ENCODE assay signal across 9 cellular contexts in the genomic region with DNA sequence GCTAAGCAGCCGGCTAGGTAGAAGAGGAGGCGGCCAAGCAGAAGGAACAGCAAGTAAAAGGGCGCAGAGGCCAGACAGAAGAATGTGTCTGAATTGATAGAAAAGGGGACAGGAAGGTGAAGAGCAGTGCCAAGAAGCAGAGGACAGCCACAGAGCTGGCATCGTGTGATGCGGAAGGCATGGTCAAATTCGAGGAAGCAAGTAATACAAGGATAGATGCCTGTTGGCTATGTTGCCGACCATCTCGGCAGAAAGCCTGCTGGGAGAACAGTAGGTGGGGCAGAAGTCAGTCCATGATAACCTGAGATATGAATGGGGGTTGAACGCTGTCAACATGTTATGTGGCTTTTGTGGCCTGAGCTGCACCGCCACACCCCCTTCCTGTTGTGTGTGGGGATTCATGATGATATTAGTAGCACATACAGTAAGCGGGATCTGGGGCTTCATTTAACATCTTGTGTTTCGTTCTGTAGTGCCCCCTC. TPM values are rescaled to one million over a fixed set of nuclear protein-coding genes. Genes with fewer than 3 reads are reported as not detected.
DNase-seq lines count a peak whose midpoint lies in the region; ATAC-seq and TF ChIP-seq lines count a peak whose summit lies in the region.
"Had no signal": no experiment of that assay in that cellular context is flagged by ENCODE, and none has a peak within 500 bp of the region (broad histone marks: within the 10 kb centered on the region; RNA-seq: fewer than 3 reads in every experiment).

No MANE protein-coding gene starts in this region.

- H3K4me1 ChIP-seq in mucosa of descending colon (ENCODE audit: low read depth), result no peaks in the 10 kb centered on the region
- no peaks in the 10 kb centered on the region for H3K4me1 ChIP-seq in gastroesophageal sphincter

- H3K27me3 ChIP-seq in gastroesophageal sphincter, result peaks cover 19% of the 10 kb centered on the region

- peaks cover 47% of the 10 kb centered on the region for H3K4me1 Mint-ChIP-seq in CD14-positive monocyte
- H3K4me1 Mint-ChIP-seq in activated CD4-positive, alpha-beta memory T cell treated with anti-CD3 and anti-CD28 coated beads, Interleukin-2, amount 10 ng/mL, durations not matched to agents 7 days and 5 days, result peaks cover 78% of the 10 kb centered on the region

- H3K9me3 ChIP-seq in mucosa of descending colon (no peaks in the 10 kb centered on the region), gastroesophageal sphincter (no peaks in the 10 kb centered on the region)

- 70 to 77% methylated on average over 12 of the region's 12 CpGs for WGBS in gastroesophageal sphincter (ENCODE audit: low coverage in 1 of 2), 2 donors

- intact Hi-C loops in CD14-positive monocyte (cut with micrococcal nuclease) (loop anchor here in 1 of 2 donors (5.0 kb wide), 1 partner anchor 601 kb away; no protein-coding TSS in a partner anchor), mucosa of descending colon (cut with DNase I, micrococcal nuclease) (no loop called here)

- H3K27ac Mint-ChIP-seq in CD14-positive monocyte, result peak overlapping the region in 2 of 7 donors; percentile 24 to 32
- peak overlapping the region; percentile 92 for H3K27ac Mint-ChIP-seq in activated CD4-positive, alpha-beta memory T cell treated with anti-CD3 and anti-CD28 coated beads, Interleukin-2, amount 10 ng/mL, durations not matched to agents 7 days and 5 days

- TF ChIP-seq CTCF in CD14-positive monocyte (IDR thresholded peaks at IDR 0.05), result no peak
- TF ChIP-seq CTCF in mucosa of descending colon (IDR thresholded peaks at IDR 0.05), result no peak
- TF ChIP-seq CTCF in gastroesophageal sphincter (IDR thresholded peaks at IDR 0.05), result no peak

- TF ChIP-seq POLR2A in gastroesophageal sphincter (IDR thresholded peaks at IDR 0.05), result no peak

- H3K4me3 ChIP-seq in mucosa of descending colon, result no peak overlapping the region
- no peak overlapping the region for H3K4me3 ChIP-seq in gastroesophageal sphincter

- H3K9me3 Mint-ChIP-seq in CD14-positive monocyte, result peaks cover 0 to 6% (median 3%) of the 10 kb centered on the region in 7 donors
- no peaks in the 10 kb centered on the region for H3K9me3 Mint-ChIP-seq in activated CD4-positive, alpha-beta memory T cell treated with anti-CD3 and anti-CD28 coated beads, Interleukin-2, amount 10 ng/mL, durations not matched to agents 7 days and 5 days

- POLR2A ChIA-PET in activated CD4-positive, alpha-beta memory T cell treated with anti-CD3 and anti-CD28 coated beads, Interleukin-2, amount 10 ng/mL, durations not matched to agents 7 days and 5 days (lab: Charles Lee), result interaction anchor here (0.8 to 5.4 kb wide), 11 partner anchors 8 to 611 kb away, joined by 3 to 55 read pairs (median 7); partner anchors contain the start of genes RSU1, ST8SIA6, STAM and VIM

- no peak for TF ChIP-seq EP300 in gastroesophageal sphincter (IDR thresholded peaks at IDR 0.05)

- in situ Hi-C loops in G401 (cut with HindIII; ENCODE audit: low sequenced_read_pairs), result no loop called here

- ATAC-seq in HG03135 (IDR thresholded peaks at IDR 0.05; ENCODE audit: unreplicated experiment) (peak; percentile 80), mucosa of descending colon (peak; percentile 74), gastroesophageal sphincter (no peak)

- H3K36me3 Mint-ChIP-seq in CD14-positive monocyte, result no peaks in the 10 kb centered on the region
- peaks cover 2% of the 10 kb centered on the region for H3K36me3 Mint-ChIP-seq in activated CD4-positive, alpha-beta memory T cell treated with anti-CD3 and anti-CD28 coated beads, Interleukin-2, amount 10 ng/mL, durations not matched to agents 7 days and 5 days (ENCODE audit: low read depth)

- H3K4me3 Mint-ChIP-seq in CD14-positive monocyte, result peak overlapping the region; percentile 61 to 88
- H3K4me3 Mint-ChIP-seq in activated CD4-positive, alpha-beta memory T cell treated with anti-CD3 and anti-CD28 coated beads, Interleukin-2, amount 10 ng/mL, durations not matched to agents 7 days and 5 days, result peak overlapping the region; percentile 52

- no peak overlapping the region for H3K27ac ChIP-seq in gastroesophageal sphincter

- DNase-seq in CD14-positive monocyte (ENCODE audit: low spot score) (no peak), mucosa of descending colon (peak; percentile 33 to 60 (median 35)), NCI-H82 (lab: John Stamatoyannopoulos, UW) (no peak), G401 (ENCODE audit: low spot score) (no peak), EL (no peak)
- peak; percentile 88 for DNase-seq in activated CD4-positive, alpha-beta memory T cell treated with anti-CD3 and anti-CD28 coated beads, Interleukin-2, amount 10 ng/mL, durations not matched to agents 7 days and 5 days

- CTCF ChIA-PET in activated CD4-positive, alpha-beta memory T cell treated with anti-CD3 and anti-CD28 coated beads, Interleukin-2, amount 10 ng/mL, durations not matched to agents 7 days and 5 days (lab: Charles Lee), result interaction anchor here (0.7 to 7.2 kb wide), 10 partner anchors 9 to 400 kb away, joined by 3 to 114 read pairs (median 3); partner anchors contain the start of gene STAM

- no peaks in the 10 kb centered on the region for H3K36me3 ChIP-seq in mucosa of descending colon (ENCODE audit: low read depth)
- no peaks in the 10 kb centered on the region for H3K36me3 ChIP-seq in gastroesophageal sphincter

- H3K27me3 Mint-ChIP-seq in CD14-positive monocyte (ENCODE audit: low read depth in 3 of 3), result peaks cover 15 to 19% (median 16%) of the 10 kb centered on the region in 3 donors
- H3K27me3 Mint-ChIP-seq in activated CD4-positive, alpha-beta memory T cell treated with anti-CD3 and anti-CD28 coated beads, Interleukin-2, amount 10 ng/mL, durations not matched to agents 7 days and 5 days, result peaks cover 10% of the 10 kb centered on the region

RNA-seq across cellular contexts. Expression of gene ST8SIA6, which starts 25.7 kb away (rescaled TPM):
- under 1 TPM in 1 of 2 donors, not detected in 1; 0.11 TPM for polyA plus RNA-seq in CD14-positive monocyte
- total RNA-seq in activated CD4-positive, alpha-beta memory T cell treated with anti-CD3 and anti-CD28 coated beads, Interleukin-2, amount 10 ng/mL, durations not matched to agents 7 days and 5 days, result under 1 TPM; 0.93 to 0.95 TPM
- total RNA-seq in mucosa of descending colon, result 1 to 10 TPM; 1.6 to 4.2 (median 2.2) TPM
- total RNA-seq in gastroesophageal sphincter, result 1 to 10 TPM in 2 of 4 donors, not detected in 2; 1.5 to 1.9 TPM
- 0.64 TPM in 1 of 2 replicates, not detected in the other for total RNA-seq in G401 (2014; rRNA removed; shearing (Covaris generic))
- polyA plus RNA-seq: BJ had no signal

Comparison
In these comparisons a context has a peak if more than half of its experiments do, and no peak if none do; other contexts are left out.
1. DNase-seq: peak in activated CD4-positive, alpha-beta memory T cell treated with anti-CD3 and anti-CD28 coated beads, Interleukin-2, amount 10 ng/mL, durations not matched to agents 7 days and 5 days (single experiment) and mucosa of descending colon (3 of 3); none in CD14-positive monocyte (single experiment), NCI-H82 (single experiment), G401 (single experiment) and EL (single experiment).